ENCODE assay signal across 8 cellular contexts in genomic region chr16:67521095-67521804, GRCh38. TPM values are rescaled to one million over a fixed set of nuclear protein-coding genes. Genes with fewer than 3 reads are reported as not detected.
DNase-seq lines count a peak whose midpoint lies in the region; ATAC-seq and TF ChIP-seq lines count a peak whose summit lies in the region.

No MANE protein-coding gene starts in this region.

- H3K9me2 ChIP-seq in HCT116 (ENCODE audit: insufficient read depth), result no peaks in the 10 kb centered on the region
- no peaks in the 10 kb centered on the region for H3K9me2 ChIP-seq in MM.1S (replicated peaks; ENCODE audit: insufficient read depth, low read length)

- DNase-seq in GF-D8 (lab: John Stamatoyannopoulos, UW), result peak; percentile 79
- peak; percentile 93 for DNase-seq in HCT116 (ENCODE audit: low read depth, low spot score)
- DNase-seq in MM.1S, result peak; percentile 97
- peak; percentile 82 for DNase-seq in SHP77 treated with DMSO at 0.1 percent for 48 hours (lab: John Stamatoyannopoulos, UW)
- DNase-seq in activated gamma-delta T cell treated with anti-CD3 and anti-CD28 coated beads, Interleukin-2, amount 50 U/mL, for 16 hours (ENCODE audit: low read depth), result peak; percentile 96
- peak; percentile 94 for DNase-seq in foreskin melanocyte
- DNase-seq in stromal cell of bone marrow (ENCODE audit: low read depth), result peak; percentile 90

- H3K9ac ChIP-seq in HCT116 (ENCODE audit: low read length), result peak overlapping the region; percentile 62
- H3K9ac ChIP-seq in MM.1S (ENCODE audit: low read length), result peak overlapping the region; percentile 48

- H3K36me3 ChIP-seq in HCT116 (ENCODE audit: control insufficient read depth in 1 of 2, insufficient read depth in 2 of 2, low read length in 2 of 2) (no peaks in the 10 kb centered on the region), MM.1S (replicated peaks; ENCODE audit: insufficient read depth, low read length) (no peaks in the 10 kb centered on the region), neuron (ENCODE audit: insufficient read depth, low read length) (no peaks in the 10 kb centered on the region)

- CTCF ChIA-PET in HCT116 (lab: Charles Lee), result interaction anchor here (0.6 to 2.5 kb wide), 57 partner anchors 10 to 696 kb away, joined by 3 to 37 read pairs (median 5); partner anchors contain the start of genes ACD, ATP6V0D1, C16orf86 and CARMIL2

- H4K20me1 ChIP-seq in HCT116 (ENCODE audit: insufficient read depth) (no peaks in the 10 kb centered on the region), MM.1S (ENCODE audit: insufficient read depth, low read length) (no peaks in the 10 kb centered on the region)

- TF ChIP-seq POLR2A in HCT116 (IDR thresholded peaks at IDR 0.05; ENCODE audit: borderline replicate concordance, extremely low read depth, insufficient read depth, insufficient read length), result no peak

- peaks cover 0 to 29% of the 10 kb centered on the region in 2 experiments; a peak in 2 of 4 replicates for H3K4me1 ChIP-seq in HCT116 (ENCODE audit: control insufficient read depth in 1 of 2, insufficient read depth in 2 of 2, low read length in 2 of 2)
- peaks cover 10% of the 10 kb centered on the region for H3K4me1 ChIP-seq in MM.1S (ENCODE audit: low read length)
- H3K4me1 ChIP-seq in neuron (ENCODE audit: insufficient read depth, low read length), result peaks cover 6% of the 10 kb centered on the region

- H2AFZ ChIP-seq in HCT116 (ENCODE audit: low read depth, low read length, poor library complexity, severe bottlenecking) (peak overlapping the region; percentile 98), MM.1S (ENCODE audit: low read length) (peak overlapping the region; percentile 68), neuron (ENCODE audit: low read depth, low read length) (peak overlapping the region; percentile 42)

- intact Hi-C loops in HCT116 (cut with micrococcal nuclease), result loop anchor here (1.0 to 10.0 kb wide), 6 partner anchors 41 to 714 kb away; partner anchors contain the start of genes CTCF, CTRL, ESRP2 and PSMB10

- peak; percentile 84 to 99 (median 99) for TF ChIP-seq CTCF in HCT116 (IDR thresholded peaks at IDR 0.05 in 2 of 3, conservative IDR thresholded peaks at IDR 0.05 in 1 of 3; ENCODE audit: borderline replicate concordance in 1 of 3, insufficient read depth in 1 of 3, low read depth in 2 of 3, low read length in 2 of 3)
- TF ChIP-seq CTCF in MM.1S (IDR thresholded peaks at IDR 0.05; ENCODE audit: low read length), result peak; percentile 84

- RAD21 ChIA-PET in HCT116 (lab: Charles Lee; ENCODE audit: low non-redundant PET in 1 of 2, low total read pairs in 2 of 2, uncharacterized antibody in 2 of 2, unreplicated experiment in 2 of 2), result interaction anchor here (0.6 to 1.1 kb wide), 6 partner anchors 27 to 811 kb away, joined by 3 to 9 read pairs (median 3); partner anchors contain the start of genes DDX28 (in 1 of the 2) and DUS2 (in 1 of the 2)

- H3K4me3 ChIP-seq in HCT116 (replicated peaks in 1 of 2; ENCODE audit: low read depth in 1 of 2, low read length in 2 of 2) (peak overlapping the region; percentile 32 to 60), MM.1S (ENCODE audit: low read length) (peak overlapping the region; percentile 57), neuron (ENCODE audit: low read length) (peak overlapping the region; percentile 49)

- no peaks in the 10 kb centered on the region for H3K79me2 ChIP-seq in HCT116 (ENCODE audit: insufficient read depth, low read length)
- H3K79me2 ChIP-seq in MM.1S (ENCODE audit: low read length), result no peaks in the 10 kb centered on the region

- H3K27me3 ChIP-seq in HCT116 (ENCODE audit: insufficient read depth, low read length) (no peaks in the 10 kb centered on the region), MM.1S (replicated peaks; ENCODE audit: insufficient read depth, low read length) (no peaks in the 10 kb centered on the region), neuron (ENCODE audit: insufficient read depth, low read length) (no peaks in the 10 kb centered on the region)

- BruUV-seq in HCT116 (replicated peaks; lab: Mats Ljungman, UMichigan), result no TSS peak

- no peaks in the 10 kb centered on the region for H3K9me3 ChIP-seq in HCT116 (ENCODE audit: control insufficient read depth in 1 of 2, insufficient read depth in 1 of 2, low read depth in 1 of 2, low read length in 2 of 2)
- H3K9me3 ChIP-seq in MM.1S (replicated peaks; ENCODE audit: insufficient read depth, low read length), result no peaks in the 10 kb centered on the region
- H3K9me3 ChIP-seq in neuron (ENCODE audit: low read length), result no peaks in the 10 kb centered on the region

- peak overlapping the region; percentile 95 for H3K4me2 ChIP-seq in HCT116 (ENCODE audit: low read length)
- H3K4me2 ChIP-seq in MM.1S (ENCODE audit: low read depth, low read length), result peak overlapping the region; percentile 69

- no peaks in the 10 kb centered on the region for H3F3A ChIP-seq in MM.1S (ENCODE audit: insufficient read depth, low read length)

- ATAC-seq in HCT116, result peak; percentile 91

- H3K27ac ChIP-seq in HCT116 (ENCODE audit: low read depth, low read length), result peak overlapping the region; percentile 64
- H3K27ac ChIP-seq in MM.1S (ENCODE audit: low read length), result peak overlapping the region; percentile 73

- POLR2A ChIA-PET in HCT116 (lab: Charles Lee), result interaction anchor here (1.3 to 1.4 kb wide), 2 partner anchors 41 to 139 kb away, joined by 4 to 5 read pairs; partner anchors contain the start of gene ACD

- TF ChIP-seq RAD21 in HCT116 (IDR thresholded peaks at IDR 0.05; ENCODE audit: low read depth), result peak; percentile 95

TF ChIP-seq in HCT116, 20 proteins besides CTCF, POLR2A, EP300 and RAD21:
- TF ChIP-seq JUND (IDR thresholded peaks at IDR 0.05) (no peak), POLR2AphosphoS5 (IDR thresholded peaks at IDR 0.05; ENCODE audit: low read depth, low read length) (peak; percentile 62), YY1 (IDR thresholded peaks at IDR 0.05; ENCODE audit: extremely low read depth, insufficient replicate concordance, low read depth, low read length) (peak; percentile 52), CBX3 (IDR thresholded peaks at IDR 0.05; ENCODE audit: low read depth) (0 out of 2 replicates have a peak, but pooled peaks have one; percentile 72), MAX (IDR thresholded peaks at IDR 0.05) (peak; percentile 26; the same call in 1 of the 2 replicates), SRF (IDR thresholded peaks at IDR 0.05; ENCODE audit: low read depth) (no peak; the same call in 1 of the 2 replicates)
TF ChIP-seq in HCT116: peak in this region for 4.

RNA-seq across cellular contexts. Expression of gene RIPOR1, which starts 7.4 kb away (rescaled TPM):
- total RNA-seq in HCT116 (2021; ENCODE audit: unreplicated experiment), result 60.0 TPM
- polyA plus RNA-seq in HCT116 (2012), result 34.2 and 34.4 TPM in 2 replicates

RNA-seq across cellular contexts. Expression of gene AGRP, which starts 37.9 kb away (rescaled TPM):
- not detected for total RNA-seq in HCT116 (2021; ENCODE audit: unreplicated experiment)
- not detected in 2 replicates for polyA plus RNA-seq in HCT116 (2012)

RNA-seq across cellular contexts. Expression of gene ATP6V0D1, which starts 40.3 kb away (rescaled TPM):
- total RNA-seq in HCT116 (2021; ENCODE audit: unreplicated experiment), result 36.6 TPM
- 35.1 and 36.8 TPM in 2 replicates for polyA plus RNA-seq in HCT116 (2012)

RNA-seq across cellular contexts. Expression of gene CTCF, which starts 41.1 kb away (rescaled TPM):
- total RNA-seq in HCT116 (2021; ENCODE audit: unreplicated experiment), result 48.3 TPM
- polyA plus RNA-seq in HCT116 (2012), result 27.6 and 31.8 TPM in 2 replicates

Comparison
In these comparisons a context has a peak if more than half of its experiments do, and no peak if none do; other contexts are left out.
1. Peak in every context shown above with its lines: DNase-seq, ATAC-seq, H3K4me3 ChIP-seq and H3K27ac ChIP-seq.
2. H2AFZ ChIP-seq: peak in every context shown above with its lines; median percentile 98 in HCT116; 68 in MM.1S; 42 in neuron.